Comparison of ENCODE assay signal across 16 cellular contexts in the genomic region with DNA sequence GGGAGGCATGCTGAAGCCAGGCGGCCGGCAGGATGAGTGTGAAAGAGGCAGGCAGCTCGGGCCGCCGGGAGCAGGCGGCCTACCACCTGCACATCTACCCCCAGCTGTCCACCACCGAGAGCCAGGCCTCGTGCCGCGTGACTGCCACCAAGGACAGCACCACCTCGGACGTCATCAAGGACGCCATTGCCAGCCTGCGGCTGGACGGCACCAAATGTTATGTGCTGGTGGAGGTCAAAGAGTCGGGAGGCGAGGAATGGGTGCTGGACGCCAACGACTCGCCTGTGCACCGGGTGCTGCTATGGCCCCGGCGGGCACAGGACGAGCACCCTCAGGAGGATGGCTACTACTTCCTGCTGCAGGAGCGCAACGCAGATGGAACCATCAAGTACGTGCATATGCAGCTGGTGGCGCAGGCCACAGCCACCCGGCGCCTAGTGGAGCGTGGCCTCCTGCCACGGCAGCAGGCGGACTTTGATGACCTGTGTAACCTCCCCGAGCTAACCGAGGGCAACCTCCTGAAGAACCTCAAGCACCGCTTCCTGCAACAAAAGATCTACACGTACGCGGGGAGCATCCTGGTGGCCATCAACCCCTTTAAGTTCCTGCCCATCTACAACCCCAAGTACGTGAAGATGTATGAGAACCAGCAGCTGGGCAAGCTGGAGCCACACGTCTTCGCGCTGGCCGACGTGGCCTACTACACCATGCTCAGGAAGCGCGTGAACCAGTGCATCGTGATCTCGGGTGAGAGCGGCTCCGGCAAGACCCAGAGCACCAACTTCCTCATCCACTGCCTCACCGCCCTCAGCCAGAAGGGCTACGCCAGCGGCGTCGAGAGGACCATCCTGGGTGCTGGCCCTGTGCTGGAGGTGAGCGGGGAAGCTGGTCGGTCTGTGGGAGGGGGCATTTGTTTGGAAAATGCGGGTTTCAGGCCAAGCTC. TPM values are rescaled to one million over a fixed set of nuclear protein-coding genes. Genes with fewer than 3 reads are reported as not detected.
DNase-seq lines count a peak whose midpoint lies in the region; ATAC-seq and TF ChIP-seq lines count a peak whose summit lies in the region.
"Had no signal": no experiment of that assay in that cellular context is flagged by ENCODE, and none has a peak within 500 bp of the region (broad histone marks: within the 10 kb centered on the region; RNA-seq: fewer than 3 reads in every experiment).

No MANE protein-coding gene starts in this region.

- no peak overlapping the region for H3K14ac ChIP-seq in H9 (ENCODE audit: insufficient read depth, low read length)

- H3T11ph ChIP-seq in H9 (ENCODE audit: low read length) = no peak overlapping the region

- H2AFZ ChIP-seq in H9 (ENCODE audit: low read length) = no peak overlapping the region

- H3K27ac Mint-ChIP-seq in IgD-negative memory B cell (peak overlapping the region; percentile 85 to 90 (median 90)), H9 (no peak overlapping the region)
- peak overlapping the region; percentile 47 to 63 for H3K27ac Mint-ChIP-seq in effector memory CD8-positive, alpha-beta T cell

- no peaks in the 10 kb centered on the region for H3K27me3 ChIP-seq in neutrophil
- H3K27me3 ChIP-seq in H9 (ENCODE audit: insufficient read depth, low read length) = no peaks in the 10 kb centered on the region

- H2BK12ac ChIP-seq in H9 (ENCODE audit: insufficient read length, low read depth, low read length) = no peak overlapping the region

- H4K5ac ChIP-seq in H9 (ENCODE audit: insufficient read length, low read depth, low read length) = no peak overlapping the region

- no peaks in the 10 kb centered on the region for H3K23me2 ChIP-seq in H9 (ENCODE audit: insufficient read length, low read depth, low read length, poor library complexity, severe bottlenecking)

- no peak overlapping the region for H4K91ac ChIP-seq in H9 (ENCODE audit: insufficient read length, low read depth, low read length)

- no peaks in the 10 kb centered on the region for H3K9me3 ChIP-seq in neutrophil
- H3K9me3 ChIP-seq in H9 (ENCODE audit: control insufficient read depth, low read depth, low read length) = no peaks in the 10 kb centered on the region
- H3K9me3 ChIP-seq: Caco-2 had no signal

- ATAC-seq in effector memory CD8-positive, alpha-beta T cell (replicated peaks) = no peak
- no peak for ATAC-seq in HG03442 (IDR thresholded peaks at IDR 0.05; ENCODE audit: unreplicated experiment)
- ATAC-seq in GM18517 (IDR thresholded peaks at IDR 0.05; ENCODE audit: unreplicated experiment) = no peak

- DNase-seq in GM12864 (ENCODE audit: low read depth) (peak; percentile 49), H9 (no peak)
- DNase-seq in effector memory CD8-positive, alpha-beta T cell = no peak
- no peak for DNase-seq in activated naive CD4-positive, alpha-beta T cell treated with Interleukin-2 at 50 U/mL for 16 hours
- DNase-seq: Caco-2; CD4-positive, CD25-positive, alpha-beta regulatory T cell; H7; KG1; NCI-H1436; NCI-H2029; NCI-H2171 treated with DMSO at 0.1 percent for 48 hours; NCI-H748 treated with DMSO at 0.1 percent for 48 hours had no signal

- no peaks in the 10 kb centered on the region; the same call in 1 of the 2 replicates for H3K79me2 ChIP-seq in H9 (ENCODE audit: insufficient read depth, low read length)

- H3K18ac ChIP-seq in H9 (ENCODE audit: insufficient read length, low read depth, low read length) = no peak overlapping the region

- no peak overlapping the region for H3K23ac ChIP-seq in H9 (ENCODE audit: insufficient read length, low read depth, low read length)

- H3K4me2 ChIP-seq in H9 (ENCODE audit: insufficient read depth, insufficient read length, low read length) = no peak overlapping the region

- no peak overlapping the region for H3K4ac ChIP-seq in H9 (ENCODE audit: low read depth, low read length)

- H3K4me1 Mint-ChIP-seq in IgD-negative memory B cell (peaks cover 41 to 43% (median 42%) of the 10 kb centered on the region in 3 donors), H9 (peaks cover 6 to 7% of the 10 kb centered on the region in 2 experiments; a peak in 3 of 4 replicates)
- peaks cover 39 to 48% of the 10 kb centered on the region in 2 donors for H3K4me1 Mint-ChIP-seq in effector memory CD8-positive, alpha-beta T cell (ENCODE audit: low read depth in 2 of 2)

- no peak overlapping the region for H2AK5ac ChIP-seq in H9 (ENCODE audit: insufficient read length, low read length)

- H2BK120ac ChIP-seq in H9 (ENCODE audit: low read depth, low read length, poor library complexity, severe bottlenecking) = no peak overlapping the region

- H3K4me3 ChIP-seq in GM12864 (ENCODE audit: low read depth, low read length) = peak overlapping the region; percentile 20; the same call in 1 of the 2 replicates
- no peak overlapping the region for H3K4me3 ChIP-seq in neutrophil (ENCODE audit: low read depth in 1 of 2, low read length in 1 of 2)

- no peak overlapping the region for H2BK5ac ChIP-seq in H9 (ENCODE audit: insufficient read length, low read length)

- no peak overlapping the region for H2BK15ac ChIP-seq in H9 (ENCODE audit: low read depth, low read length)

- no peak overlapping the region for H3K56ac ChIP-seq in H9 (ENCODE audit: insufficient read length, low read depth, low read length)

- no CpG with 5 or more reads among the region's 59 CpGs for WGBS in H9 (ENCODE audit: extremely low coverage, insufficient read length, low lambda C conversion rate)

- no peaks in the 10 kb centered on the region for H4K20me1 ChIP-seq in H9 (ENCODE audit: control insufficient read depth, insufficient read depth, insufficient read length)

- no peak overlapping the region for H3K9ac ChIP-seq in H9 (ENCODE audit: extremely low read depth, insufficient read length, low read length)

- H3K27me3 Mint-ChIP-seq in IgD-negative memory B cell (no peaks in the 10 kb centered on the region), H9 (ENCODE audit: low read depth) (no peaks in the 10 kb centered on the region)
- no peaks in the 10 kb centered on the region for H3K27me3 Mint-ChIP-seq in effector memory CD8-positive, alpha-beta T cell
- H3K27me3 Mint-ChIP-seq: CD4-positive, CD25-positive, alpha-beta regulatory T cell had no signal

- H4K8ac ChIP-seq in H9 (replicated peaks; ENCODE audit: insufficient read length, low read depth, low read length) = no peak overlapping the region

- TF ChIP-seq CTCF in GM12864 (IDR thresholded peaks at IDR 0.05; ENCODE audit: low read depth, low read length, missing control alignments) (no peak), neutrophil (IDR thresholded peaks at IDR 0.05) (no peak), H9 (conservative IDR thresholded peaks at IDR 0.05) (no peak)

- H2BK20ac ChIP-seq in H9 (ENCODE audit: low read depth, low read length, poor library complexity, severe bottlenecking) = no peak overlapping the region

- H3K36me3 ChIP-seq in neutrophil = peaks cover 63% of the 10 kb centered on the region

- peaks cover 17% of the 10 kb centered on the region for H3K36me3 Mint-ChIP-seq in IgD-negative memory B cell
- H3K36me3 Mint-ChIP-seq in effector memory CD8-positive, alpha-beta T cell (ENCODE audit: insufficient read depth) = peaks cover 73% of the 10 kb centered on the region
- H3K36me3 Mint-ChIP-seq in H9 (ENCODE audit: insufficient read depth in 1 of 3, low read depth in 3 of 3) = peaks cover 25 to 34% (median 29%) of the 10 kb centered on the region in 3 experiments

- H3K27ac ChIP-seq in neutrophil = peak overlapping the region; percentile 27
- H3K27ac ChIP-seq in H9 (ENCODE audit: insufficient read length, low read depth, low read length) = no peak overlapping the region

- H3K9me3 Mint-ChIP-seq in IgD-negative memory B cell (no peaks in the 10 kb centered on the region), H9 (peaks cover 8 to 15% of the 10 kb centered on the region in 2 experiments)
- H3K9me3 Mint-ChIP-seq in effector memory CD8-positive, alpha-beta T cell = no peaks in the 10 kb centered on the region
- H3K9me3 Mint-ChIP-seq: CD4-positive, CD25-positive, alpha-beta regulatory T cell had no signal

- peaks cover 2% of the 10 kb centered on the region for H3K79me1 ChIP-seq in H9 (ENCODE audit: insufficient read depth, low read depth, low read length, poor library complexity, severe bottlenecking)

- H3K4me1 ChIP-seq in neutrophil (ENCODE audit: control insufficient read depth in 1 of 2, insufficient read depth in 1 of 2, low read depth in 1 of 2, low read length in 1 of 2) (peaks cover 15 to 23% of the 10 kb centered on the region in 2 experiments), H9 (ENCODE audit: insufficient read depth, low read length) (no peaks in the 10 kb centered on the region)

- H3K4me3 Mint-ChIP-seq in IgD-negative memory B cell (peak overlapping the region in 3 of 4 donors; percentile 34 to 85 (median 53)), H9 (no peak overlapping the region)
- H3K4me3 Mint-ChIP-seq in effector memory CD8-positive, alpha-beta T cell = no peak overlapping the region
- H3K4me3 Mint-ChIP-seq: CD4-positive, CD25-positive, alpha-beta regulatory T cell had no signal

RNA-seq across cellular contexts. Expression of a gene that starts 26.4 kb away (rescaled TPM):
- 26.9 TPM for polyA plus RNA-seq in IgD-negative memory B cell
- 58.5 and 58.6 TPM in 2 replicates for total RNA-seq in H9 (2021)

RNA-seq across cellular contexts. Expression of a gene that starts 26.7 kb away (rescaled TPM):
- 11.4 TPM for polyA plus RNA-seq in IgD-negative memory B cell
- 27.8 and 29.4 TPM in 2 replicates for total RNA-seq in H9 (2021)

Comparison
In these comparisons a context has a peak if more than half of its experiments do, and no peak if none do; other contexts are left out.
1. H3K27ac Mint-ChIP-seq: peak in IgD-negative memory B cell (3 of 3) and effector memory CD8-positive, alpha-beta T cell (2 of 2); none in H9 (0 of 3).
2. H3K4me3 Mint-ChIP-seq: peak in IgD-negative memory B cell (3 of 4); none in effector memory CD8-positive, alpha-beta T cell (0 of 2) and H9 (0 of 2).